ENCODE assay signal across 8 cellular contexts in genomic region chr22:46287873-46288751, GRCh38. TPM values are rescaled to one million over a fixed set of nuclear protein-coding genes. Genes with fewer than 3 reads are reported as not detected.
A peak's percentile ranks its signal among the peaks of the same experiment; 100 is the strongest.
DNase-seq lines count a peak whose midpoint lies in the region; ATAC-seq and TF ChIP-seq lines count a peak whose summit lies in the region.

No MANE protein-coding gene starts in this region.

- H3K36me3 ChIP-seq in esophagus muscularis mucosa = peaks cover 39 to 100% (median 85%) of the 10 kb centered on the region in 4 donors

- no peak for TF ChIP-seq POLR2A in esophagus muscularis mucosa (IDR thresholded peaks at IDR 0.05; ENCODE audit: low read depth)

- peaks cover 14% of the 10 kb centered on the region for H3K36me3 Mint-ChIP-seq in T-cell

- H3K4me3 ChIP-seq in esophagus muscularis mucosa = peak overlapping the region in 2 of 4 donors; percentile 10 to 31

- H3K27ac Mint-ChIP-seq in T-cell = peak overlapping the region; percentile 39 to 55

- WGBS in esophagus muscularis mucosa = 66% methylated on average over 20 of the region's 24 CpGs

- no peak for TF ChIP-seq EP300 in esophagus muscularis mucosa (IDR thresholded peaks at IDR 0.05)

- peak overlapping the region in 2 of 3 donors; percentile 7 to 42 for H3K4me3 Mint-ChIP-seq in T-cell

- ATAC-seq in GM21723 (IDR thresholded peaks at IDR 0.05; ENCODE audit: unreplicated experiment) (peak; percentile 85), T-cell (replicated peaks in 1 of 4) (peak; percentile 28 to 70 (median 46)), left colon (peak; percentile 33)

- no peaks in the 10 kb centered on the region for H3K27me3 Mint-ChIP-seq in T-cell

- peaks cover 7 to 32% (median 15%) of the 10 kb centered on the region in 3 donors for H3K4me1 Mint-ChIP-seq in T-cell

- in situ Hi-C loops in GM13976 (cut with MboI; ENCODE audit: low sequenced_read_pairs, unreplicated experiment) = no loop called here

- peaks cover 0 to 7% (median 0%) of the 10 kb centered on the region in 4 donors for H3K9me3 ChIP-seq in esophagus muscularis mucosa

- intact Hi-C loops in left colon (cut with DNase I, micrococcal nuclease) = no loop called here
- intact Hi-C loops in esophagus muscularis mucosa (cut with DNase I) = no loop called here

- POLR2A ChIA-PET in T-cell (lab: Charles Lee) = no interaction called here

- TF ChIP-seq CTCF in GM13976 (IDR thresholded peaks at IDR 0.05; ENCODE audit: borderline replicate concordance, control extremely low read depth, extremely low read depth, insufficient read depth, missing control alignments) (no peak), esophagus muscularis mucosa (IDR thresholded peaks at IDR 0.05) (no peak)

- CTCF ChIA-PET in T-cell (lab: Charles Lee) = no interaction called here

- peak overlapping the region in 2 of 4 donors; percentile 31 to 50 for H3K27ac ChIP-seq in esophagus muscularis mucosa (replicated peaks in 1 of 4)

- H3K9me3 Mint-ChIP-seq in T-cell = no peaks in the 10 kb centered on the region

- DNase-seq in GM13976 (ENCODE audit: low spot score) (peak; percentile 91), T-cell (peak in 17 of 34 experiments; percentile 17 to 58 (median 31)), left colon (peak; percentile 46 to 62), NCI-H526 treated with DMSO at 0.1 percent for 48 hours (lab: John Stamatoyannopoulos, UW) (no peak), HPDE6-E6E7 (ENCODE audit: extremely low spot score) (no peak), esophagus muscularis mucosa (ENCODE audit: extremely low spot score) (no peak), NCI-H526 (lab: John Stamatoyannopoulos, UW) (no peak)

- no peaks in the 10 kb centered on the region for H3K27me3 ChIP-seq in esophagus muscularis mucosa

- peaks cover 0 to 30% (median 3%) of the 10 kb centered on the region in 4 donors for H3K4me1 ChIP-seq in esophagus muscularis mucosa

RNA-seq across cellular contexts. Expression of gene GTSE1, which starts 8.6 kb away (rescaled TPM):
- 1 to 10 TPM in 1 of 5 donors, under 1 TPM in 4; 0.44 to 1.3 (median 0.61) TPM for total RNA-seq in T-cell
- total RNA-seq in left colon = 1 to 10 TPM; 2.2 to 7.9 TPM
- 1 to 10 TPM in 1 of 4 donors, not detected in 3; 1.0 TPM for total RNA-seq in esophagus muscularis mucosa

RNA-seq across cellular contexts. Expression of gene TTC38, which starts 20.3 kb away (rescaled TPM):
- total RNA-seq in T-cell = 10 to 100 TPM in 2 of 5 donors, 1 to 10 TPM in 3; 6.8 to 21.6 (median 9.5) TPM
- 100 to 1,000 TPM; 118 to 132 TPM for total RNA-seq in left colon
- total RNA-seq in esophagus muscularis mucosa = 10 to 100 TPM; 28.4 to 58.6 (median 32.3) TPM

RNA-seq across cellular contexts. Expression of gene PKDREJ, which starts 25.0 kb away (rescaled TPM):
- not detected for total RNA-seq in T-cell
- under 1 TPM; 0.42 to 0.55 TPM for total RNA-seq in left colon
- under 1 TPM in 3 of 4 donors, not detected in 1; under 0.01 to 0.23 (median under 0.01) TPM for total RNA-seq in esophagus muscularis mucosa

RNA-seq across cellular contexts. Expression of gene CDPF1, which starts 38.0 kb away (rescaled TPM):
- total RNA-seq in T-cell (10 to 100 TPM in 3 of 5 donors, 1 to 10 TPM in 2; 5.8 to 15.3 (median 11.5) TPM), left colon (1 to 10 TPM; 5.5 to 8.1 TPM), esophagus muscularis mucosa (10 to 100 TPM in 3 of 4 donors, 1 to 10 TPM in 1; 8.3 to 19.4 (median 14.8) TPM)

RNA-seq across cellular contexts. Expression of gene TRMU, which starts 47.4 kb away (rescaled TPM):
- 10 to 100 TPM; 62.8 to 92.1 (median 77.5) TPM for total RNA-seq in T-cell
- 10 to 100 TPM; 30.9 to 44.5 TPM for total RNA-seq in left colon
- total RNA-seq in esophagus muscularis mucosa = 10 to 100 TPM; 18.1 to 23.6 (median 20.6) TPM

Comparison
In these comparisons a context has a peak if more than half of its experiments do, and no peak if none do; other contexts are left out.
1. DNase-seq: peak in GM13976 (single experiment) and left colon (2 of 2); none in NCI-H526 treated with DMSO at 0.1 percent for 48 hours (single experiment), HPDE6-E6E7 (single experiment), esophagus muscularis mucosa (single experiment) and NCI-H526 (0 of 2).
2. ATAC-seq: peak in every context shown above with its lines; median percentile 85 in GM21723; 46 in T-cell; 33 in left colon.